ENCODE assay signal across 1 cellular context in genomic region chr22:37162221-37163095, GRCh38.
TF ChIP-seq lines count a peak whose summit lies in the region.

No MANE protein-coding gene starts in this region.

TF ChIP-seq in SK-N-SH treated with all-trans-retinoic acid at 6 μM for 48 hours, 23 proteins besides CTCF, POLR2A, EP300 and RAD21 (continued from another document):
- TF ChIP-seq, protein P1, sequence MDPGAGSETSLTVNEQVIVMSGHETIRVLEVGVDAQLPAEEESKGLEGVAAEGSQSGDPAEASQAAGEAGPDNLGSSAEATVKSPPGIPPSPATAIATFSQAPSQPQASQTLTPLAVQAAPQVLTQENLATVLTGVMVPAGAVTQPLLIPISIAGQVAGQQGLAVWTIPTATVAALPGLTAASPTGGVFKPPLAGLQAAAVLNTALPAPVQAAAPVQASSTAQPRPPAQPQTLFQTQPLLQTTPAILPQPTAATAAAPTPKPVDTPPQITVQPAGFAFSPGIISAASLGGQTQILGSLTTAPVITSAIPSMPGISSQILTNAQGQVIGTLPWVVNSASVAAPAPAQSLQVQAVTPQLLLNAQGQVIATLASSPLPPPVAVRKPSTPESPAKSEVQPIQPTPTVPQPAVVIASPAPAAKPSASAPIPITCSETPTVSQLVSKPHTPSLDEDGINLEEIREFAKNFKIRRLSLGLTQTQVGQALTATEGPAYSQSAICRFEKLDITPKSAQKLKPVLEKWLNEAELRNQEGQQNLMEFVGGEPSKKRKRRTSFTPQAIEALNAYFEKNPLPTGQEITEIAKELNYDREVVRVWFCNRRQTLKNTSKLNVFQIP (CRISPR knock-in tag; IDR thresholded peaks at IDR 0.05; ENCODE audit: borderline replicate concordance, low read depth) = no peak
- TF ChIP-seq ZC3H10 (CRISPR knock-in tag; IDR thresholded peaks at IDR 0.05) = no peak
- TF ChIP-seq ZFP3 (CRISPR knock-in tag; IDR thresholded peaks at IDR 0.05) = no peak
- no peak for TF ChIP-seq SNAI2 (CRISPR knock-in tag; IDR thresholded peaks at IDR 0.05)
- TF ChIP-seq GLIS3 (CRISPR knock-in tag; IDR thresholded peaks at IDR 0.05) = no peak
- TF ChIP-seq TCF4 (CRISPR knock-in tag; IDR thresholded peaks at IDR 0.05; ENCODE audit: borderline replicate concordance) = no peak
- no peak for TF ChIP-seq PATZ1 (CRISPR knock-in tag; IDR thresholded peaks at IDR 0.05; ENCODE audit: borderline replicate concordance)
- TF ChIP-seq, protein P2, sequence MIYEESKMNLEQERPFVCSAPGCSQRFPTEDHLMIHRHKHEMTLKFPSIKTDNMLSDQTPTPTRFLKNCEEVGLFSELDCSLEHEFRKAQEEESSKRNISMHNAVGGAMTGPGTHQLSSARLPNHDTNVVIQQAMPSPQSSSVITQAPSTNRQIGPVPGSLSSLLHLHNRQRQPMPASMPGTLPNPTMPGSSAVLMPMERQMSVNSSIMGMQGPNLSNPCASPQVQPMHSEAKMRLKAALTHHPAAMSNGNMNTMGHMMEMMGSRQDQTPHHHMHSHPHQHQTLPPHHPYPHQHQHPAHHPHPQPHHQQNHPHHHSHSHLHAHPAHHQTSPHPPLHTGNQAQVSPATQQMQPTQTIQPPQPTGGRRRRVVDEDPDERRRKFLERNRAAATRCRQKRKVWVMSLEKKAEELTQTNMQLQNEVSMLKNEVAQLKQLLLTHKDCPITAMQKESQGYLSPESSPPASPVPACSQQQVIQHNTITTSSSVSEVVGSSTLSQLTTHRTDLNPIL (CRISPR knock-in tag; IDR thresholded peaks at IDR 0.05; ENCODE audit: low read depth) = no peak
- no peak for TF ChIP-seq OSR1 (CRISPR knock-in tag; IDR thresholded peaks at IDR 0.05)
TF ChIP-seq in SK-N-SH treated with all-trans-retinoic acid at 6 μM for 48 hours: peak in this region for 0.
